ENCODE assay signal across 8 cellular contexts in the genomic region with DNA sequence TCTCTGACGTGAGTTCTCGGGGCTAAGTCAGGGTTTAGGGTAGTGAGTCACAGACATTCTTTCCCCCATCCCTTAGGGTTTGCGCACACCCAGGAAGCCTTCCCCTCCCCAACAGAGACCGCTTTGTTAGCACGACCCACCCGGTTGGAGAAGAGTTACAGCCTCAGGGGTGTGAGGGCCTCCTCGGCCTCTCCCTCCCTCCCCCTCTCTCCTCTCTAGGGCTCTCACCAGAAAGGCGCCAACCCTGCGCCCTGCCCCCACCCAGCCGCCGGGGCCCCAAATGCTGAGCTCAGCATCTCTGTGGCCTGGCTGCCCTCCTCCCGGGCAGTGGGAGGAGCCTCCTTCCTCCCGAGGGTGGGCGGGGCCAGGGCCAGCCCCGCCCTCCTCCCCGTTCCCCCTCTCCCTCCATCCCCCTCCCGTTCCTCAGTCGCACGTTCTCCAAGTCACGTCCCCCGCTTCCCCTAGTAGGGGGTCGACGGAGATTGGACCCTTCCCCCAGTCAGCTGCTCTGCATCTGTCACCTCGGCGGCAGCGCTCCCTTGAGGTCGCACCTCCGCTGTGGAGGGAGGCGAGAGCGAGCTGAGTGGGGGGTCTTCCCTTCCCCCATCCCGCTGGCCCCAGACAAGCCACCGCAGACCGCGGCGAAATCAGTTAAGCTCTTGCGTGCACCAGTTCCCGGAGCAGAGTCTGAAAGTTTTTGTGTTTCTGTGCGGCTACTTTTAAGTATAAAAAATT. TPM values are rescaled to one million over a fixed set of nuclear protein-coding genes. Genes with fewer than 3 reads are reported as not detected.
A peak's percentile ranks its signal among the peaks of the same experiment; 100 is the strongest.
DNase-seq lines count a peak whose midpoint lies in the region; ATAC-seq and TF ChIP-seq lines count a peak whose summit lies in the region.

No MANE protein-coding gene starts in this region.

- peak overlapping the region; percentile 96 for H3K14ac ChIP-seq in IMR-90 (replicated peaks; ENCODE audit: low read depth, low read length)

- H3K4me2 ChIP-seq in IMR-90 (ENCODE audit: low read depth, low read length): peak overlapping the region; percentile 88

- no peak for TF ChIP-seq CTCF in IMR-90 (conservative IDR thresholded peaks at IDR 0.05; ENCODE audit: low read depth, low read length)
- TF ChIP-seq CTCF in ovary (IDR thresholded peaks at IDR 0.05): no peak
- TF ChIP-seq CTCF in transverse colon (IDR thresholded peaks at IDR 0.05): no peak

- CTCF ChIA-PET in IMR-90 (lab: Yijun Ruan, JAX): interaction anchor here (0.5 to 2.2 kb wide), 6 partner anchors 11 to 286 kb away, joined by 3 to 4 read pairs (median 3); a partner anchor contains a TSS

- H3K23ac ChIP-seq in IMR-90 (ENCODE audit: low read depth, low read length): peak overlapping the region; percentile 88

- peak overlapping the region; percentile 98 for H2BK5ac ChIP-seq in IMR-90 (ENCODE audit: low read depth, low read length, poor library complexity, severe bottlenecking)

- peak; percentile 56 for DNase-seq in DMS153 treated with DMSO at 0.1 percent for 48 hours (lab: John Stamatoyannopoulos, UW; ENCODE audit: unreplicated experiment)
- peak; percentile 62 for DNase-seq in IMR-90
- no peak for DNase-seq in SK-N-MC (ENCODE audit: low read depth, low spot score)
- DNase-seq in activated naive CD4-positive, alpha-beta T cell treated with anti-CD3 and anti-CD28 coated beads, Interleukin-2, amount 50 U/mL, for 16 hours: peak; percentile 73
- peak; percentile 79 to 95 (median 90) for DNase-seq in head of caudate nucleus
- DNase-seq in ovary: peak; percentile 95 to 96 (median 95)
- peak; percentile 90 for DNase-seq in transverse colon

- H2BK20ac ChIP-seq in IMR-90 (ENCODE audit: low read depth, low read length): peak overlapping the region; percentile 91

- TF ChIP-seq EP300 in ovary (IDR thresholded peaks at IDR 0.05) (peak; percentile 1), transverse colon (IDR thresholded peaks at IDR 0.05; ENCODE audit: low read depth) (no peak)

- H2BK120ac ChIP-seq in IMR-90 (ENCODE audit: low read depth, low read length): peak overlapping the region; percentile 96

- no TSS peak for BruUV-seq in IMR-90 (replicated peaks; lab: Mats Ljungman, UMichigan)

- H3K4me3 ChIP-seq in IMR-90 (ENCODE audit: insufficient read depth, low read depth, low read length): peak overlapping the region; percentile 44
- peak overlapping the region; percentile 76 for H3K4me3 ChIP-seq in SK-N-MC
- H3K4me3 ChIP-seq in ovary: peak overlapping the region; percentile 52
- H3K4me3 ChIP-seq in transverse colon: peak overlapping the region; percentile 15 to 56 (median 39)

- peak overlapping the region; percentile 95; the same call in 2 of the 3 replicates for H2BK15ac ChIP-seq in IMR-90 (ENCODE audit: low read depth, low read length)

- no peaks in the 10 kb centered on the region for H3K27me3 ChIP-seq in IMR-90 (ENCODE audit: control insufficient read depth, insufficient read depth, low read length)
- H3K27me3 ChIP-seq in ovary: no peaks in the 10 kb centered on the region
- H3K27me3 ChIP-seq in transverse colon: no peaks in the 10 kb centered on the region

- peak overlapping the region; percentile 93 for H4K5ac ChIP-seq in IMR-90 (ENCODE audit: low read depth, low read length)

- H2AFZ ChIP-seq in IMR-90 (replicated peaks; ENCODE audit: low read length, poor library complexity): peak overlapping the region; percentile 97

- peak overlapping the region; percentile 83 to 98 for H4K8ac ChIP-seq in IMR-90 (ENCODE audit: low read depth in 2 of 2, low read length in 2 of 2)

- no peak for TF ChIP-seq POLR2A in IMR-90 (IDR thresholded peaks at IDR 0.05; ENCODE audit: low read depth, low read length)
- peak; percentile 72 for TF ChIP-seq POLR2A in ovary (IDR thresholded peaks at IDR 0.05)
- peak; percentile 29 for TF ChIP-seq POLR2A in transverse colon (IDR thresholded peaks at IDR 0.05)

- ATAC-seq in GM21529 (IDR thresholded peaks at IDR 0.05; ENCODE audit: unreplicated experiment) (peak; percentile 60), IMR-90 (ENCODE audit: low read depth) (peak; percentile 94)

- peak overlapping the region; percentile 79 for H3K9ac ChIP-seq in IMR-90 (ENCODE audit: low read depth, low read length)
- peak overlapping the region; percentile 78 for H3K9ac ChIP-seq in SK-N-MC (ENCODE audit: insufficient read length)

- H3K79me1 ChIP-seq in IMR-90 (ENCODE audit: low read depth in 1 of 2, low read length in 2 of 2): no peaks in the 10 kb centered on the region

- H3K9me1 ChIP-seq in IMR-90 (ENCODE audit: insufficient read depth, low read length): peaks cover 18% of the 10 kb centered on the region

- peak overlapping the region; percentile 98 for H3K4ac ChIP-seq in IMR-90 (ENCODE audit: low read depth, low read length)

- peak overlapping the region; percentile 95 for H4K91ac ChIP-seq in IMR-90 (ENCODE audit: insufficient read depth, low read depth, low read length)

- H2AK9ac ChIP-seq in IMR-90 (replicated peaks; ENCODE audit: low read depth, low read length, poor library complexity): peak overlapping the region; percentile 98

- peak overlapping the region; percentile 98 for H2AK5ac ChIP-seq in IMR-90 (ENCODE audit: low read depth, low read length)

- H3K56ac ChIP-seq in IMR-90 (ENCODE audit: extremely low read depth, insufficient read depth, low read length): peak overlapping the region; percentile 89

- 8% methylated on average over 6 of the region's 38 CpGs; no CpG with 5 or more reads in 1 of the 2 experiments for WGBS in IMR-90 (ENCODE audit: extremely low coverage in 2 of 2, insufficient read length in 1 of 2), 2 experiments
- 2 to 8% (median 3%) methylated on average over 24 to 38 of the region's 38 CpGs for WGBS in ovary, 3 donors
- WGBS in transverse colon (ENCODE audit: low coverage in 1 of 2), 2 donors: 7% methylated on average over 32 of the region's 38 CpGs; no CpG with 5 or more reads in 1 of the 2 donors

- no peaks in the 10 kb centered on the region for H4K20me1 ChIP-seq in IMR-90 (ENCODE audit: insufficient read depth, low read length)

- H3K27ac ChIP-seq in IMR-90 (ENCODE audit: insufficient read depth, low read length): peak overlapping the region; percentile 97
- H3K27ac ChIP-seq in SK-N-MC: peak overlapping the region; percentile 99
- peak overlapping the region; percentile 93 to 95 for H3K27ac ChIP-seq in ovary
- H3K27ac ChIP-seq in transverse colon: peak overlapping the region; percentile 89 to 94 (median 90)

- peak overlapping the region; percentile 95 for H3K18ac ChIP-seq in IMR-90 (ENCODE audit: low read depth, low read length)

- peaks cover 23% of the 10 kb centered on the region for H3K4me1 ChIP-seq in IMR-90 (ENCODE audit: control insufficient read depth, insufficient read depth, low read length)
- H3K4me1 ChIP-seq in ovary (ENCODE audit: insufficient read depth): peaks cover 25% of the 10 kb centered on the region
- peaks cover 50 to 73% (median 60%) of the 10 kb centered on the region in 4 donors for H3K4me1 ChIP-seq in transverse colon

- no peak for TF ChIP-seq RAD21 in IMR-90 (IDR thresholded peaks at IDR 0.05; ENCODE audit: low read length)

- POLR2A ChIA-PET in IMR-90 (lab: Charles Lee; ENCODE audit: unreplicated experiment): interaction anchor here (0.6 to 1.7 kb wide), 4 partner anchors 13 to 45 kb away, joined by 3 to 8 read pairs (median 6); a partner anchor contains a TSS

- in situ Hi-C loops in IMR-90 (cut with MboI; ENCODE audit: low sequenced_read_pairs): no loop called here
- in situ Hi-C loops in transverse colon (cut with MboI; ENCODE audit: low pct_ligation_motif_present in 1 of 4, low pct_unique_long_range_greater_than_20kb in 1 of 4, low sequenced_read_pairs in 3 of 4): no loop called here

- intact Hi-C loops in IMR-90 (cut with micrococcal nuclease): loop anchor here (1.0 to 2.0 kb wide), 2 partner anchors 13 to 16 kb away; a partner anchor contains a TSS
- intact Hi-C loops in head of caudate nucleus (cut with DNase I): no loop called here
- intact Hi-C loops in ovary (cut with DNase I): no loop called here
- intact Hi-C loops in transverse colon (cut with DNase I; ENCODE audit: low total_unique reads): no loop called here

- no peaks in the 10 kb centered on the region for H3K9me3 ChIP-seq in IMR-90 (ENCODE audit: control insufficient read depth, insufficient read depth, low read length)
- H3K9me3 ChIP-seq in SK-N-MC (ENCODE audit: low read depth, low read length): no peaks in the 10 kb centered on the region
- H3K9me3 ChIP-seq in ovary: no peaks in the 10 kb centered on the region
- no peaks in the 10 kb centered on the region for H3K9me3 ChIP-seq in transverse colon

- dilution Hi-C loops in IMR-90 (cut with HindIII; ENCODE audit: low sequenced_read_pairs, unreplicated experiment): no loop called here

- no peaks in the 10 kb centered on the region for H3K36me3 ChIP-seq in IMR-90 (ENCODE audit: control insufficient read depth, insufficient read depth, low read length)
- no peaks in the 10 kb centered on the region for H3K36me3 ChIP-seq in SK-N-MC (ENCODE audit: insufficient read depth, low read length)
- no peaks in the 10 kb centered on the region for H3K36me3 ChIP-seq in ovary
- H3K36me3 ChIP-seq in transverse colon: no peaks in the 10 kb centered on the region

TF ChIP-seq in IMR-90, 13 proteins besides CTCF, POLR2A, EP300 and RAD21 (continues in another document):
- TF ChIP-seq CEBPB (IDR thresholded peaks at IDR 0.05; ENCODE audit: low read depth, low read length): no peak
- no peak for TF ChIP-seq SMC3 (IDR thresholded peaks at IDR 0.05; ENCODE audit: low read depth, low read length)
- TF ChIP-seq FOS (IDR thresholded peaks at IDR 0.05; ENCODE audit: low read depth, low read length): no peak

RNA-seq across cellular contexts. Expression of a gene that starts 13.0 kb away (rescaled TPM):
- 108 and 110 TPM in 2 replicates for total RNA-seq in IMR-90 (2012; rRNA removed)
- polyA plus RNA-seq in IMR-90 (2012; rRNA removed): 31.0 and 59.6 TPM in 2 replicates
- polyA plus RNA-seq in IMR-90 (2012; cell fraction: cytosol; rRNA removed): 38.8 and 80.6 TPM in 2 replicates
- polyA plus RNA-seq in IMR-90 (2012; cell fraction: nucleus; rRNA removed; ENCODE audit: low replicate concordance): 80.3 and 93.3 TPM in 2 replicates
- total RNA-seq in ovary: 1,000 to 10,000 TPM in 2 of 7 donors, 100 to 1,000 TPM in 5; 229 to 1,952 (median 524) TPM
- polyA plus RNA-seq in ovary: 100 to 1,000 TPM in 1 of 2 donors, 10 to 100 TPM in 1; 46.6 to 529 TPM
- total RNA-seq in transverse colon: 100 to 1,000 TPM in 3 of 4 donors, 10 to 100 TPM in 1; 64.5 to 356 (median 150) TPM

RNA-seq across cellular contexts. Expression of a gene that starts 44.7 kb away (rescaled TPM):
- total RNA-seq in IMR-90 (2012; rRNA removed) (21.0 and 21.9 TPM in 2 replicates), ovary (10 to 100 TPM; 21.6 to 53.5 (median 31.1) TPM), transverse colon (10 to 100 TPM; 13.4 to 34.0 (median 20.5) TPM)
- polyA plus RNA-seq in IMR-90 (2012; rRNA removed) (12.3 and 15.9 TPM in 2 replicates), ovary (10 to 100 TPM; 22.5 to 53.9 TPM)
- 5.2 and 5.6 TPM in 2 replicates for polyA plus RNA-seq in IMR-90 (2012; cell fraction: cytosol; rRNA removed)
- 1.5 and 9.0 TPM in 2 replicates for polyA plus RNA-seq in IMR-90 (2012; cell fraction: nucleus; rRNA removed; ENCODE audit: low replicate concordance)

RNA-seq across cellular contexts. Expression of a gene that starts 44.9 kb away (rescaled TPM):
- total RNA-seq in IMR-90 (2012; rRNA removed): 26.3 and 35.3 TPM in 2 replicates
- 17.4 and 25.2 TPM in 2 replicates for polyA plus RNA-seq in IMR-90 (2012; rRNA removed)
- 11.2 and 14.4 TPM in 2 replicates for polyA plus RNA-seq in IMR-90 (2012; cell fraction: cytosol; rRNA removed)
- 4.8 and 19.4 TPM in 2 replicates for polyA plus RNA-seq in IMR-90 (2012; cell fraction: nucleus; rRNA removed; ENCODE audit: low replicate concordance)
- 100 to 1,000 TPM in 5 of 7 donors, 10 to 100 TPM in 2; 71.6 to 136 (median 112) TPM for total RNA-seq in ovary
- 100 to 1,000 TPM; 154 to 160 TPM for polyA plus RNA-seq in ovary
- 10 to 100 TPM; 57.6 to 77.4 (median 65.5) TPM for total RNA-seq in transverse colon
